8 cellular contexts compared by ENCODE assay signal in the genomic region with DNA sequence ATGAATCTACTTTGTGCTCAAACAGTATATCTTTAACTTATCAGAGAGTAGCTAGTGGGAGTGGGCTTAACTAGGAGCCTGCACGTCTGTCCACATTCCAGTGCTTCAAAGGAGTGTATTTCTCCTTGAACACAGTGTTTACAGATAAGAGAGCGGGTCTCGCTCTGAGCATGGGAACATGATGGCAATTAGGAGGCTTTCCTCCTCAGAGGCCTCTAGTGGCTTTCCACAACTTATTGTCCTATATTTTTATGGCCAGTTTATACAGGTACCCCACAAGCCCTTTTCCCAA. TPM values are rescaled to one million over a fixed set of nuclear protein-coding genes. Genes with fewer than 3 reads are reported as not detected.
"Had no signal": no experiment of that assay in that cellular context is flagged by ENCODE, and none has a peak within 500 bp of the region (broad histone marks: within the 10 kb centered on the region; RNA-seq: fewer than 3 reads in every experiment).

No MANE protein-coding gene starts in this region.

RNA-seq across cellular contexts. Expression of a gene that starts 3.7 kb away (rescaled TPM):
- total RNA-seq: LHCN-M2, MCF 10A, NCI-H460, OCI-LY7, Right ventricle myocardium inferior, RPMI7951, SJCRH30, SK-MEL-5 had no signal

RNA-seq across cellular contexts. Expression of a gene that starts 52.3 kb away (rescaled TPM):
- total RNA-seq: LHCN-M2, MCF 10A, NCI-H460, OCI-LY7, RPMI7951, SJCRH30, SK-MEL-5 had no signal
